9 cellular contexts compared by ENCODE assay signal in the genomic region with DNA sequence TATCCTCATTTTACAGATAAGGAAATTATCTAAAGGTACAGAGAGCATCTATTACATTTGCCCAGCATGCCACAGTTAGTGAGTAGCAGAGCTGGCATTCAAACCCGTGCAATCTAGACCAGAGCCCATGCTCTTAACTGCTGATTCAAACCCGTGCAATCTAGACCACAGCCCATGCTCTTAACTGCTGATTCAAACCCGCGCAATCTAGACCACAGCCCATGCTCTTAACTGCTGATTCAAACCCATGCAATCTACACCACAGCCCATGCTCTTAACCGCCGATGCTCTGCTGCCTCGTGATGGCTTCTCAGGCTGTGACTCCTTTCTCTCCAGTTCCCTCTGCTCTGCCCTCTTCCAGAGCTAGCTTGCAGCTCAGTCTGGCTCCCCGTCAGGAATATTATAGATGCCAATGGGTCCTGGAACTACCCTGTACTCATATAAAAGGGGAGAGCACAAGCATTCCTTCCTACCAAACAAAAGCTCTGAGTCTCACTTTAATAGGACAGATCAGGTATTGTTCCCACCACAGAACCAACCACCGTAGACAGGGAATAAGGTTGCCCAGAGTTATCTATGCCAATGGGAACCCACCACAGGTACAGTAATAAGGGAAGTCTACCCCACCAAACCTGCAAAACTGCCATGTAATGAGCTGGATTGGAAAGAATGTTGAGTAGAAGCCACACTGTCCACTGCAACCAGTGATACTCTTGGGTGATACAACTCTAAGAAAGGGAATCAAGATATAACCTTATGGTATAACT.
A peak's percentile ranks its signal among the peaks of the same experiment; 100 is the strongest.
DNase-seq lines count a peak whose midpoint lies in the region; ATAC-seq and TF ChIP-seq lines count a peak whose summit lies in the region.
"Had no signal": no experiment of that assay in that cellular context is flagged by ENCODE, and none has a peak within 500 bp of the region (broad histone marks: within the 10 kb centered on the region; RNA-seq: fewer than 3 reads in every experiment).

No MANE protein-coding gene starts in this region.

- no peaks in the 10 kb centered on the region for H3K9me3 ChIP-seq in PC-3 (ENCODE audit: low read length)

- no peaks in the 10 kb centered on the region for H3F3A ChIP-seq in PC-3 (ENCODE audit: low read length, unreplicated experiment)

- H2AFZ ChIP-seq in PC-3 (ENCODE audit: low read length): peak overlapping the region; percentile 80

- H3K27me3 ChIP-seq in PC-3 (ENCODE audit: low read length): no peaks in the 10 kb centered on the region

- no TSS peak for BruUV-seq in PC-3 (replicated peaks; lab: Mats Ljungman, UMichigan)

- H3K79me2 ChIP-seq in PC-3 (ENCODE audit: low read length): peaks cover 14% of the 10 kb centered on the region

- H4K20me1 ChIP-seq in PC-3 (ENCODE audit: low read length): no peaks in the 10 kb centered on the region

- TF ChIP-seq CTCF in PC-3 (conservative IDR thresholded peaks at IDR 0.05; ENCODE audit: low read depth, low read length) (no peak), omental fat pad (IDR thresholded peaks at IDR 0.05) (no peak)

- H3K9ac ChIP-seq in PC-3 (ENCODE audit: low read length): no peak overlapping the region

- no peaks in the 10 kb centered on the region for H3K9me2 ChIP-seq in PC-3 (replicated peaks; ENCODE audit: low read length)

- peak overlapping the region; percentile 10 for H3K4me3 ChIP-seq in PC-3 (ENCODE audit: low read length)

- H3K27ac ChIP-seq in PC-3 (ENCODE audit: low read length) (peak overlapping the region; percentile 59), epithelial cell of prostate (peak overlapping the region; percentile 91)
- H3K27ac ChIP-seq: C4-2B had no signal

- CTCF ChIA-PET in PC-3 (lab: Charles Lee): no interaction called here

- no peaks in the 10 kb centered on the region for H3K36me3 ChIP-seq in PC-3 (ENCODE audit: low read depth, low read length)

- peak overlapping the region; percentile 70 for H3K4me2 ChIP-seq in PC-3 (ENCODE audit: low read length)

- ATAC-seq in PC-3: peak; percentile 80
- no peak for ATAC-seq in omental fat pad (ENCODE audit: low FRiP score)
- no peak for ATAC-seq in GM21619 (IDR thresholded peaks at IDR 0.05; ENCODE audit: unreplicated experiment)

- POLR2A ChIA-PET in PC-3 (lab: Charles Lee; ENCODE audit: unreplicated experiment): interaction anchor here (0.7 kb wide), 1 partner anchor 28 kb away, joined by 4 read pairs; no protein-coding TSS in a partner anchor

- intact Hi-C loops in PC-3 (cut with micrococcal nuclease): no loop called here

- peak; percentile 10 for DNase-seq in activated CD8-positive, alpha-beta memory T cell treated with anti-CD3 and anti-CD28 coated beads, Interleukin-2, amount 50 U/mL, for 24 hours (ENCODE audit: extremely low read depth)
- no peak for DNase-seq in activated CD8-positive, alpha-beta memory T cell treated with anti-CD3 and anti-CD28 coated beads for 24 hours
- peak; percentile 85 for DNase-seq in PC-3
- DNase-seq in epithelial cell of prostate (ENCODE audit: low read depth, low spot score): peak; percentile 70
- peak; percentile 10 for DNase-seq in stimulated activated CD8-positive, alpha-beta memory T cell treated with anti-CD3 and anti-CD28 coated beads, Interleukin-12 subunit alpha, Interleukin-12 subunit beta, amount 100 ng/mL, for 24 hours (ENCODE audit: extremely low read depth)
- DNase-seq in omental fat pad (ENCODE audit: low spot score): no peak
- DNase-seq in COLO829 (ENCODE audit: low spot score): no peak

- H3K4me1 ChIP-seq in PC-3 (ENCODE audit: insufficient read depth, low read length): peaks cover 20% of the 10 kb centered on the region

Comparison
In these comparisons a context has a peak if more than half of its experiments do, and no peak if none do; other contexts are left out.
1. DNase-seq: peak in activated CD8-positive, alpha-beta memory T cell treated with anti-CD3 and anti-CD28 coated beads, Interleukin-2, amount 50 U/mL, for 24 hours (single experiment), PC-3 (single experiment), epithelial cell of prostate (single experiment) and stimulated activated CD8-positive, alpha-beta memory T cell treated with anti-CD3 and anti-CD28 coated beads, Interleukin-12 subunit alpha, Interleukin-12 subunit beta, amount 100 ng/mL, for 24 hours (single experiment); none in activated CD8-positive, alpha-beta memory T cell treated with anti-CD3 and anti-CD28 coated beads for 24 hours (single experiment), omental fat pad (single experiment) and COLO829 (single experiment).